20 cellular contexts compared by ENCODE assay signal in genomic region chr13:37392389-37392788, GRCh38.
"Had no signal": no experiment of that assay in that cellular context is flagged by ENCODE, and none has a peak within 500 bp of the region (broad histone marks: within the 10 kb centered on the region; RNA-seq: fewer than 3 reads in every experiment).

No MANE protein-coding gene starts in this region.

- H3K4me1 ChIP-seq: esophagus squamous epithelium, parathyroid adenoma, transverse colon, upper lobe of right lung, uterus had no signal

- H2AFZ ChIP-seq: parathyroid adenoma had no signal

- DNase-seq: cerebellar nuclear complex; cortex of kidney; effector memory CD8-positive, alpha-beta T cell; erythroblast; esophagus squamous epithelium; foreskin melanocyte; glutamatergic neuron; kidney; natural killer cell; stimulated activated CD4-positive, alpha-beta T cell treated with anti-CD3 and anti-CD28 coated beads, Interleukin-15, amount 100 ng/mL, for 24 hours; stimulated activated CD4-positive, alpha-beta T cell treated with anti-CD3 and anti-CD28 coated beads, Interleukin-2, amount 100 ng/mL, for 48 hours; stimulated activated naive B cell treated with anti-CD40 and anti-IgM and Interleukin-4, amounts not matched to agents 10 μg/mL and 1 μg/mL and 100 μg/mL, for 72 hours; transverse colon; upper lobe of right lung; uterus had no signal

- H3K79me2 ChIP-seq: parathyroid adenoma had no signal

- H3K9ac ChIP-seq: parathyroid adenoma had no signal

- ATAC-seq: effector memory CD8-positive, alpha-beta T cell; natural killer cell; stimulated activated naive B cell treated with anti-CD40 and anti-IgM and Interleukin-4, amounts not matched to agents 10 μg/mL and 1 μg/mL and 100 μg/mL, for 72 hours; upper lobe of right lung had no signal

- H3K27me3 ChIP-seq: esophagus squamous epithelium, neutrophil, transverse colon, upper lobe of right lung, uterus had no signal

- H3K36me3 ChIP-seq: esophagus squamous epithelium, neutrophil, thoracic aorta, transverse colon, upper lobe of right lung, uterus had no signal

- H3K27ac ChIP-seq: esophagus squamous epithelium, neutrophil, parathyroid adenoma, thoracic aorta, transverse colon, upper lobe of right lung, uterus had no signal

- H3K9me3 ChIP-seq: esophagus squamous epithelium, thoracic aorta, transverse colon, upper lobe of right lung, uterus had no signal

- H3K4me3 ChIP-seq: esophagus squamous epithelium, lung, skin epidermis, thoracic aorta, transverse colon, upper lobe of right lung, uterus had no signal
